ENCODE assay signal across 13 cellular contexts in genomic region chr21:45479691-45480675, GRCh38.
DNase-seq lines count a peak whose midpoint lies in the region; ATAC-seq and TF ChIP-seq lines count a peak whose summit lies in the region.
"Had no signal": no experiment of that assay in that cellular context is flagged by ENCODE, and none has a peak within 500 bp of the region (broad histone marks: within the 10 kb centered on the region; RNA-seq: fewer than 3 reads in every experiment).

No MANE protein-coding gene starts in this region.

- no peak for TF ChIP-seq CTCF in CD8-positive, alpha-beta T cell (IDR thresholded peaks at IDR 0.05)
- no peak for TF ChIP-seq CTCF in nephron (IDR thresholded peaks at IDR 0.05; ENCODE audit: unreplicated experiment in 3 of 3)

- H3K36me3 Mint-ChIP-seq in CD8-positive, alpha-beta T cell, result peaks cover 7% of the 10 kb centered on the region
- H3K36me3 Mint-ChIP-seq in T-helper 17 cell (ENCODE audit: low read depth) (peaks cover 4% of the 10 kb centered on the region), nephron (ENCODE audit: low read depth) (peaks cover 27% of the 10 kb centered on the region)
- no peaks in the 10 kb centered on the region for H3K36me3 Mint-ChIP-seq in activated naive CD8-positive, alpha-beta T cell treated with anti-CD3 and anti-CD28 coated beads for 36 hours

- H3K4me3 Mint-ChIP-seq in CD8-positive, alpha-beta T cell, result peak overlapping the region; percentile 85
- H3K4me3 Mint-ChIP-seq in T-helper 17 cell (peak overlapping the region; percentile 66), nephron (no peak overlapping the region)
- H3K4me3 Mint-ChIP-seq in activated naive CD8-positive, alpha-beta T cell treated with anti-CD3 and anti-CD28 coated beads for 36 hours, result peak overlapping the region; percentile 66

- DNase-seq in CD8-positive, alpha-beta T cell, result peak in 3 of 7 experiments; percentile 21 to 56 (median 31)
- DNase-seq in T-helper 17 cell, result no peak
- peak; percentile 40 for DNase-seq in activated naive CD8-positive, alpha-beta T cell treated with anti-CD3 and anti-CD28 coated beads for 36 hours
- DNase-seq: kidney glomerular epithelial cell, NCI-H2029, RPMI8226 had no signal

- peak; percentile 32 for ATAC-seq in CD8-positive, alpha-beta T cell
- ATAC-seq in T-helper 17 cell, result no peak
- no peak for ATAC-seq in GM19324 (IDR thresholded peaks at IDR 0.05; ENCODE audit: low FRiP score, unreplicated experiment)
- no peak for ATAC-seq in GM21447 (IDR thresholded peaks at IDR 0.05; ENCODE audit: unreplicated experiment)
- no peak for ATAC-seq in GM19395 (IDR thresholded peaks at IDR 0.05; ENCODE audit: unreplicated experiment)
- ATAC-seq in HG02763 (IDR thresholded peaks at IDR 0.05; ENCODE audit: unreplicated experiment), result no peak
- ATAC-seq: heart left ventricle had no signal

- H3K27me3 ChIP-seq in CD8-positive, alpha-beta T cell (ENCODE audit: insufficient read depth, low read length), result no peaks in the 10 kb centered on the region
- H3K27me3 ChIP-seq: heart left ventricle had no signal

- intact Hi-C loops in CD8-positive, alpha-beta T cell (cut with DNase I, micrococcal nuclease), result loop anchor here (5.0 kb wide), 2 partner anchors 42 to 62 kb away; partner anchors contain the start of gene SLC19A1 (in 2 of the 2)

- H3K4me1 ChIP-seq in CD8-positive, alpha-beta T cell (ENCODE audit: insufficient read depth, low read length), result peaks cover 49% of the 10 kb centered on the region
- H3K4me1 ChIP-seq: prostate gland had no signal

- POLR2A ChIA-PET in CD8-positive, alpha-beta T cell (lab: Charles Lee), result interaction anchor here (1.5 kb wide), 1 partner anchor 10 kb away, joined by 3 read pairs; no protein-coding TSS in a partner anchor

- peak overlapping the region; percentile 98 for H3K27ac Mint-ChIP-seq in CD8-positive, alpha-beta T cell
- peak overlapping the region; percentile 97 for H3K27ac Mint-ChIP-seq in T-helper 17 cell
- H3K27ac Mint-ChIP-seq in activated naive CD8-positive, alpha-beta T cell treated with anti-CD3 and anti-CD28 coated beads for 36 hours, result peak overlapping the region; percentile 93
- peak overlapping the region in 2 of 3 experiments; percentile 45 to 48 for H3K27ac Mint-ChIP-seq in nephron

- H3K9me3 ChIP-seq in CD8-positive, alpha-beta T cell (ENCODE audit: low read length), result no peaks in the 10 kb centered on the region
- H3K9me3 ChIP-seq in T-helper 17 cell (ENCODE audit: control insufficient read depth, low read length, poor library complexity, severe bottlenecking), result no peaks in the 10 kb centered on the region
- H3K9me3 ChIP-seq: heart left ventricle, prostate gland had no signal

- peaks cover 38% of the 10 kb centered on the region for H3K4me1 Mint-ChIP-seq in CD8-positive, alpha-beta T cell (ENCODE audit: low read depth)
- H3K4me1 Mint-ChIP-seq in T-helper 17 cell, result peaks cover 30% of the 10 kb centered on the region
- H3K4me1 Mint-ChIP-seq in activated naive CD8-positive, alpha-beta T cell treated with anti-CD3 and anti-CD28 coated beads for 36 hours, result peaks cover 25% of the 10 kb centered on the region
- peaks cover 15% of the 10 kb centered on the region for H3K4me1 Mint-ChIP-seq in nephron

- H3K27me3 Mint-ChIP-seq in CD8-positive, alpha-beta T cell (ENCODE audit: low read depth), result no peaks in the 10 kb centered on the region
- no peaks in the 10 kb centered on the region for H3K27me3 Mint-ChIP-seq in T-helper 17 cell
- no peaks in the 10 kb centered on the region for H3K27me3 Mint-ChIP-seq in activated naive CD8-positive, alpha-beta T cell treated with anti-CD3 and anti-CD28 coated beads for 36 hours
- no peaks in the 10 kb centered on the region for H3K27me3 Mint-ChIP-seq in nephron (ENCODE audit: low read depth)

- H3K27ac ChIP-seq in CD8-positive, alpha-beta T cell (ENCODE audit: low read depth, low read length), result peak overlapping the region; percentile 74
- H3K27ac ChIP-seq: prostate gland had no signal

- H3K9me3 Mint-ChIP-seq in CD8-positive, alpha-beta T cell, result no peaks in the 10 kb centered on the region
- H3K9me3 Mint-ChIP-seq in activated naive CD8-positive, alpha-beta T cell treated with anti-CD3 and anti-CD28 coated beads for 36 hours, result no peaks in the 10 kb centered on the region
- H3K9me3 Mint-ChIP-seq in nephron, result no peaks in the 10 kb centered on the region

- no peaks in the 10 kb centered on the region for H3K36me3 ChIP-seq in CD8-positive, alpha-beta T cell (ENCODE audit: insufficient read depth, low read length)

- CTCF ChIA-PET in CD8-positive, alpha-beta T cell (lab: Charles Lee), result interaction anchor here (1.2 to 3.8 kb wide), 2 partner anchors 16 to 117 kb away, joined by 3 to 33 read pairs; no protein-coding TSS in a partner anchor

- H3K4me3 ChIP-seq in CD8-positive, alpha-beta T cell (ENCODE audit: low read depth, low read length), result peak overlapping the region; percentile 44
- H3K4me3 ChIP-seq: prostate gland had no signal

Comparison
In these comparisons a context has a peak if more than half of its experiments do, and no peak if none do; other contexts are left out.
1. H3K27ac Mint-ChIP-seq: peak in every context shown above with its lines; median percentile 98 in CD8-positive, alpha-beta T cell; 97 in T-helper 17 cell; 93 in activated naive CD8-positive, alpha-beta T cell treated with anti-CD3 and anti-CD28 coated beads for 36 hours; 46 in nephron.
2. H3K4me3 Mint-ChIP-seq: peak in CD8-positive, alpha-beta T cell (single experiment), T-helper 17 cell (single experiment) and activated naive CD8-positive, alpha-beta T cell treated with anti-CD3 and anti-CD28 coated beads for 36 hours (single experiment); none in nephron (0 of 3).